Comparison of ENCODE assay signal across 1 cellular context in the genomic region with DNA sequence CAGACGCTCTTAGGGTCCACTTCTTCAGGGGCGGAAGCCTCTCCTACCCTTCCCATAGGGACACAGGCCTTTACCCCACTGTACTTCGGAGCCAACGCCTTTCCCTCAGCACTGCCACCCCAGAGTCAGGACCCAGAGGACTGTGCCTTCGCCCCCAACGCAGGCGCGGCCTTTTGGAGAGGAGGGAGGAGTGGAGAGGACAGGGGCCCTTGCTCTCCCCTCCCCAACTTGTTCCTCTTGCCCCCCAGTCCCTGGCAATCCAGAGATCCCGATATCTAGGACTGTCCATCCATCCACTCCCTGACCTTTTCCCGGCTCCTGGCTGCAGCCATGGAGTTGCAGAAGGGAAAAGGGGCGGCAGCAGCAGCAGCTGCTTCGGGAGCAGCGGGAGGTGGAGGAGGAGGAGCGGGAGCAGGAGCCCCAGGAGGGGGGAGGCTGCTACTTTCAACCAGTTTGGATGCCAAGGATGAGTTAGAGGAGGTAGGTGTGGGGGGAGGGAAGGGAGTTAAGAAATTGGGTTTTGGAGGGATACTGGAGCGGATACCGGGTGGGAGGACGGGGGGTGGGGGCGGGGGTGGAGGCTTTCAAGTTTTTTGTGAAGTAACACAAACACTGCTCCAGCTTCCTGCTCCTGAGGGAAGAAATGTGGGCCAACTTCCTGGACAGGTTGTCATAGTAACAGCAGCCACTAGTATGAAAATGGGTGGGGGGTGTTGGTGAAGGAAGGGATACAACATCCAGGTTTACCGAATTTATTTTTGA.
TF ChIP-seq lines count a peak whose summit lies in the region.

No MANE protein-coding gene starts in this region.

TF ChIP-seq in HepG2, 621 proteins besides CTCF, POLR2A, EP300 and RAD21 (continued from another document):
- TF ChIP-seq, protein P1, sequence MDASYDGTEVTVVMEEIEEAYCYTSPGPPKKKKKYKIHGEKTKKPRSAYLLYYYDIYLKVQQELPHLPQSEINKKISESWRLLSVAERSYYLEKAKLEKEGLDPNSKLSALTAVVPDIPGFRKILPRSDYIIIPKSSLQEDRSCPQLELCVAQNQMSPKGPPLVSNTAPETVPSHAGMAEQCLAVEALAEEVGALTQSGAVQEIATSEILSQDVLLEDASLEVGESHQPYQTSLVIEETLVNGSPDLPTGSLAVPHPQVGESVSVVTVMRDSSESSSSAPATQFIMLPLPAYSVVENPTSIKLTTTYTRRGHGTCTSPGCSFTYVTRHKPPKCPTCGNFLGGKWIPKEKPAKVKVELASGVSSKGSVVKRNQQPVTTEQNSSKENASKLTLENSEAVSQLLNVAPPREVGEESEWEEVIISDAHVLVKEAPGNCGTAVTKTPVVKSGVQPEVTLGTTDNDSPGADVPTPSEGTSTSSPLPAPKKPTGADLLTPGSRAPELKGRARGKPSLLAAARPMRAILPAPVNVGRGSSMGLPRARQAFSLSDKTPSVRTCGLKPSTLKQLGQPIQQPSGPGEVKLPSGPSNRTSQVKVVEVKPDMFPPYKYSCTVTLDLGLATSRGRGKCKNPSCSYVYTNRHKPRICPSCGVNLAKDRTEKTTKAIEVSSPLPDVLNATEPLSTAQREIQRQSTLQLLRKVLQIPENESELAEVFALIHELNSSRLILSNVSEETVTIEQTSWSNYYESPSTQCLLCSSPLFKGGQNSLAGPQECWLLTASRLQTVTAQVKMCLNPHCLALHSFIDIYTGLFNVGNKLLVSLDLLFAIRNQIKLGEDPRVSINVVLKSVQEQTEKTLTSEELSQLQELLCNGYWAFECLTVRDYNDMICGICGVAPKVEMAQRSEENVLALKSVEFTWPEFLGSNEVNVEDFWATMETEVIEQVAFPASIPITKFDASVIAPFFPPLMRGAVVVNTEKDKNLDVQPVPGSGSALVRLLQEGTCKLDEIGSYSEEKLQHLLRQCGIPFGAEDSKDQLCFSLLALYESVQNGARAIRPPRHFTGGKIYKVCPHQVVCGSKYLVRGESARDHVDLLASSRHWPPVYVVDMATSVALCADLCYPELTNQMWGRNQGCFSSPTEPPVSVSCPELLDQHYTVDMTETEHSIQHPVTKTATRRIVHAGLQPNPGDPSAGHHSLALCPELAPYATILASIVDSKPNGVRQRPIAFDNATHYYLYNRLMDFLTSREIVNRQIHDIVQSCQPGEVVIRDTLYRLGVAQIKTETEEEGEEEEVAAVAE (CRISPR knock-in tag; IDR thresholded peaks at IDR 0.05; ENCODE audit: borderline replicate concordance) = no peak
- TF ChIP-seq, protein P2, sequence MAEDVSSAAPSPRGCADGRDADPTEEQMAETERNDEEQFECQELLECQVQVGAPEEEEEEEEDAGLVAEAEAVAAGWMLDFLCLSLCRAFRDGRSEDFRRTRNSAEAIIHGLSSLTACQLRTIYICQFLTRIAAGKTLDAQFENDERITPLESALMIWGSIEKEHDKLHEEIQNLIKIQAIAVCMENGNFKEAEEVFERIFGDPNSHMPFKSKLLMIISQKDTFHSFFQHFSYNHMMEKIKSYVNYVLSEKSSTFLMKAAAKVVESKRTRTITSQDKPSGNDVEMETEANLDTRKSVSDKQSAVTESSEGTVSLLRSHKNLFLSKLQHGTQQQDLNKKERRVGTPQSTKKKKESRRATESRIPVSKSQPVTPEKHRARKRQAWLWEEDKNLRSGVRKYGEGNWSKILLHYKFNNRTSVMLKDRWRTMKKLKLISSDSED (CRISPR knock-in tag; IDR thresholded peaks at IDR 0.05) = no peak
- TF ChIP-seq SAFB2 (CRISPR knock-in tag; IDR thresholded peaks at IDR 0.05; ENCODE audit: borderline replicate concordance, low read depth) = 0 out of 2 replicates have a peak, but pooled peaks have one; percentile 13
- peak; percentile 28; the same call in 1 of the 2 replicates for TF ChIP-seq KDM5A (IDR thresholded peaks at IDR 0.05; ENCODE audit: borderline replicate concordance, low read length)
- 0 out of 2 replicates have a peak, but pooled peaks have one; percentile 27 for TF ChIP-seq POLR2G (IDR thresholded peaks at IDR 0.05; ENCODE audit: low read depth, low read length)
- TF ChIP-seq GABPA (IDR thresholded peaks at IDR 0.05; ENCODE audit: low read depth, low read length) = peak; percentile 21; the same call in 1 of the 2 replicates
- TF ChIP-seq GABPA (CRISPR knock-in tag; IDR thresholded peaks at IDR 0.05; ENCODE audit: low read depth) = peak; percentile 47; the same call in 1 of the 2 replicates
- peak; percentile 53; the same call in 1 of the 2 replicates for TF ChIP-seq RFX1 (IDR thresholded peaks at IDR 0.05)
- TF ChIP-seq, protein P3, sequence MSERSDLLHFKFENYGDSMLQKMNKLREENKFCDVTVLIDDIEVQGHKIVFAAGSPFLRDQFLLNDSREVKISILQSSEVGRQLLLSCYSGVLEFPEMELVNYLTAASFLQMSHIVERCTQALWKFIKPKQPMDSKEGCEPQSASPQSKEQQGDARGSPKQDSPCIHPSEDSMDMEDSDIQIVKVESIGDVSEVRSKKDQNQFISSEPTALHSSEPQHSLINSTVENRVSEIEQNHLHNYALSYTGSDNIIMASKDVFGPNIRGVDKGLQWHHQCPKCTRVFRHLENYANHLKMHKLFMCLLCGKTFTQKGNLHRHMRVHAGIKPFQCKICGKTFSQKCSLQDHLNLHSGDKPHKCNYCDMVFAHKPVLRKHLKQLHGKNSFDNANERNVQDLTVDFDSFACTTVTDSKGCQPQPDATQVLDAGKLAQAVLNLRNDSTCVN (CRISPR knock-in tag; IDR thresholded peaks at IDR 0.05; ENCODE audit: borderline replicate concordance) = 0 out of 2 replicates have a peak, but pooled peaks have one; percentile 28
- TF ChIP-seq MXD4 (CRISPR knock-in tag; IDR thresholded peaks at IDR 0.05) = 0 out of 2 replicates have a peak, but pooled peaks have one; percentile 10
- TF ChIP-seq ZNF713 (CRISPR knock-in tag; IDR thresholded peaks at IDR 0.05) = peak; percentile 55; the same call in 1 of the 2 replicates
